23 cellular contexts compared by ENCODE assay signal in the genomic region with DNA sequence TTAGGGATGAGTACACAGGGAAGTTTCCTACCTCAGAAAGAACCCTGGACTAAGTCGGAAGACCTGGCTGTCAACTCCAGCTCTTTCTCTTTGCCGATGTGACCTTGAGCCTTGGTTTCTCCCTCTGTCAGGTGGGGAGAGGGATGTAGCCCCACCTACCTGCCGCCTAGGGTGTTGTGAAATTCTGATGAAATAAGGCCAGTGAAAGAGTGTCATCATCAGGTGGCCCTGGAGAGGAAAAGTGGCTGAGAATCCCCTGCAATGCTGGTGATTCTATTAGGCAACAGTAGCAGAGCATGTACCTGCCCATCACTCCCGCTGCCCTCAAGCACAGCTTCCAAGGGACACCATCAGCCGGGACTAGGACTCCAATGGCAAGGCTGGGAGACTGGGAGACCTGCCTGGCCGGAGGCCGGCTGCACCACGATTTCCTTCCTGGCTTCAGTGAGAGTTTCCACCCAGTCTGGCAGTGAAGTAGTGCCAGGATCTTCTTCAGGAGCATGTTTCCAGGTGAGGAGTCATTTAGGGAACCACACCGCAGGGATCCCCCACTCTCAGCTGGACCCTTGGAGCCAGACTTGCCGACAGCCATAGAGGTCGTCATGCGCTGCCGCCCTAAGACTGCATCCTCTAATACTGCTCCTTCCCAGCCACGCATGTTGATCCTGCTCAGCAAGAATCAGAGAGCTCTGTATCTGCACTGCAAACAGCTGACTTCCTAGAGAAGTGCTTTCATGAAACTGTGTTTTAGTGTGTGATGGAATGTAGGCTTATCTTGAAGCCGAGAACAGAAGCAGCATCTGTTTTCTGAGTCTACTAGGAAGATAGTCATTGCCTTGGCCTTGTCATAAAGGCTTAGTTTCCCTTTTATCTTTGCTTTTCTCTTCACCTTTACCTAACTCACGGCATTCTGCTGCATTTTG.
DNase-seq lines count a peak whose midpoint lies in the region; ATAC-seq, FAIRE-seq and TF ChIP-seq lines count a peak whose summit lies in the region.
"Had no signal": no experiment of that assay in that cellular context is flagged by ENCODE, and none has a peak within 500 bp of the region (broad histone marks: within the 10 kb centered on the region; RNA-seq: fewer than 3 reads in every experiment).

No MANE protein-coding gene starts in this region.

- no peak overlapping the region for H4K8ac ChIP-seq in H1 (ENCODE audit: extremely low read depth, insufficient read depth, low read length)

- 0 out of 2 replicates have a peak overlapping the region, but pooled peaks have one; percentile 39 for H3K18ac ChIP-seq in H1 (ENCODE audit: extremely low read depth, low read length)

- no peak overlapping the region for H3K23ac ChIP-seq in H1 (ENCODE audit: insufficient read length)

- H3K79me1 ChIP-seq in H1 (ENCODE audit: low read depth, low read length): no peaks in the 10 kb centered on the region

- no peak overlapping the region for H2BK15ac ChIP-seq in H1 (ENCODE audit: low read length)

- H4K91ac ChIP-seq in H1 (replicated peaks; ENCODE audit: insufficient read length, low read length): no peak overlapping the region

- no peak overlapping the region for H3K56ac ChIP-seq in H1 (replicated peaks; ENCODE audit: insufficient read length, low read depth, low read length)

- H3K79me2 ChIP-seq in H1 (ENCODE audit: control insufficient read depth in 1 of 2, insufficient read depth in 2 of 2, low read length in 2 of 2): no peaks in the 10 kb centered on the region

- no peaks in the 10 kb centered on the region for H3K23me2 ChIP-seq in H1 (ENCODE audit: low read depth, low read length)

- no TSS peak for BruUV-seq in Calu3 (replicated peaks; lab: Mats Ljungman, UMichigan)

- peaks cover 0 to 5% of the 10 kb centered on the region in 2 donors for H3K4me1 Mint-ChIP-seq in natural killer cell treated with Interleukin-12 subunit alpha and Interleukin-12 subunit beta and Interleukin-15 and Interleukin-18, amount 100 ng/mL, for 72 hours (ENCODE audit: low read depth in 2 of 2)
- H3K4me1 Mint-ChIP-seq in natural killer cell (no peaks in the 10 kb centered on the region), neural crest cell (no peaks in the 10 kb centered on the region), Calu3 (ENCODE audit: low read depth, unreplicated experiment) (peaks cover 17% of the 10 kb centered on the region)
- H3K4me1 Mint-ChIP-seq: IgD-negative memory B cell had no signal

- no peak for TF ChIP-seq RAD21 in H1 (IDR thresholded peaks at IDR 0.05 in 1 of 2, conservative IDR thresholded peaks at IDR 0.05 in 1 of 2; ENCODE audit: low read depth in 2 of 2, low read length in 2 of 2)

- no peak overlapping the region for H3K27ac ChIP-seq in H1 (ENCODE audit: low read depth, low read length)
- H3K27ac ChIP-seq: C4-2B had no signal

- H2BK12ac ChIP-seq in H1 (ENCODE audit: low read depth, low read length): peak overlapping the region; percentile 12; the same call in 1 of the 2 replicates

- no peak overlapping the region for H2BK5ac ChIP-seq in H1 (ENCODE audit: low read depth, low read length)

- no peak for TF ChIP-seq CTCF in natural killer cell (IDR thresholded peaks at IDR 0.05)
- peak in 1 of 3 experiments; percentile 2; a peak in 1 of 4 replicates for TF ChIP-seq CTCF in H1 (IDR thresholded peaks at IDR 0.05; ENCODE audit: control extremely low read depth in 1 of 3, insufficient read depth in 1 of 3, low read depth in 1 of 3, low read length in 3 of 3)
- no peak for TF ChIP-seq CTCF in neural crest cell (conservative IDR thresholded peaks at IDR 0.05)
- TF ChIP-seq CTCF in Calu3 (IDR thresholded peaks at IDR 0.05; ENCODE audit: unreplicated experiment): no peak

- CTCF ChIA-PET in H1 (lab: Charles Lee; ENCODE audit: partially characterized antibody) (interaction anchor here (0.9 to 2.0 kb wide), 8 partner anchors 21 to 254 kb away, joined by 3 to 8 read pairs (median 3); no protein-coding TSS in a partner anchor), Calu3 (lab: Charles Lee) (no interaction called here)

- peak; percentile 13 to 24 for ATAC-seq in natural killer cell treated with Interleukin-12 subunit alpha and Interleukin-12 subunit beta and Interleukin-15 and Interleukin-18, amount 100 ng/mL, for 72 hours
- ATAC-seq in natural killer cell (no peak), GM18868 (IDR thresholded peaks at IDR 0.05; ENCODE audit: unreplicated experiment) (no peak)

- no peak overlapping the region for H3K4me3 ChIP-seq in H1 (ENCODE audit: extremely low read depth in 1 of 4, insufficient read depth in 2 of 4, low read depth in 3 of 4, low read length in 4 of 4)
- H3K4me3 ChIP-seq: HAP-1 had no signal

- peaks cover 0 to 3% (median 0%) of the 10 kb centered on the region in 4 experiments; a peak in 2 of 7 replicates for H3K27me3 ChIP-seq in H1 (replicated peaks in 1 of 4; ENCODE audit: control insufficient read depth in 3 of 4, extremely low read depth in 1 of 4, insufficient read depth in 3 of 4, low read length in 3 of 4)

- H3K27ac Mint-ChIP-seq in natural killer cell treated with Interleukin-12 subunit alpha and Interleukin-12 subunit beta and Interleukin-15 and Interleukin-18, amount 100 ng/mL, for 72 hours: no peak overlapping the region
- no peak overlapping the region for H3K27ac Mint-ChIP-seq in natural killer cell
- H3K27ac Mint-ChIP-seq in neural crest cell (ENCODE audit: unreplicated experiment): peak overlapping the region; percentile 64
- H3K27ac Mint-ChIP-seq in Calu3 (ENCODE audit: unreplicated experiment): no peak overlapping the region
- H3K27ac Mint-ChIP-seq: IgD-negative memory B cell had no signal

- H3K9ac ChIP-seq in H1 (replicated peaks in 1 of 4; ENCODE audit: extremely low read depth in 1 of 4, low read depth in 3 of 4, low read length in 3 of 4): no peak overlapping the region

- H3K36me3 ChIP-seq in H1 (ENCODE audit: control insufficient read depth in 2 of 4, insufficient read depth in 4 of 4, low read length in 3 of 4): no peaks in the 10 kb centered on the region
- H3K36me3 ChIP-seq: HAP-1 had no signal

- TF ChIP-seq POLR2A in H1 (IDR thresholded peaks at IDR 0.05; ENCODE audit: control extremely low read depth in 1 of 2, low read depth in 2 of 2, low read length in 2 of 2): no peak

- TF ChIP-seq EP300 in H1 (IDR thresholded peaks at IDR 0.05; ENCODE audit: borderline replicate concordance in 1 of 2, low read depth in 2 of 2, low read length in 2 of 2): no peak

- H3K9me3 Mint-ChIP-seq in natural killer cell treated with Interleukin-12 subunit alpha and Interleukin-12 subunit beta and Interleukin-15 and Interleukin-18, amount 100 ng/mL, for 72 hours: no peaks in the 10 kb centered on the region
- H3K9me3 Mint-ChIP-seq in natural killer cell: no peaks in the 10 kb centered on the region
- peaks cover 2% of the 10 kb centered on the region for H3K9me3 Mint-ChIP-seq in neural crest cell
- peaks cover 5% of the 10 kb centered on the region for H3K9me3 Mint-ChIP-seq in Calu3 (ENCODE audit: low read depth, unreplicated experiment)
- H3K9me3 Mint-ChIP-seq: IgD-negative memory B cell had no signal

- no peak overlapping the region for H3K4me3 Mint-ChIP-seq in natural killer cell treated with Interleukin-12 subunit alpha and Interleukin-12 subunit beta and Interleukin-15 and Interleukin-18, amount 100 ng/mL, for 72 hours
- no peak overlapping the region for H3K4me3 Mint-ChIP-seq in natural killer cell
- H3K4me3 Mint-ChIP-seq in neural crest cell: no peak overlapping the region
- no peak overlapping the region for H3K4me3 Mint-ChIP-seq in Calu3 (ENCODE audit: low read depth, unreplicated experiment)
- H3K4me3 Mint-ChIP-seq: IgD-negative memory B cell had no signal

- POLR2A ChIA-PET in H1 (lab: Charles Lee; ENCODE audit: partially characterized antibody): no interaction called here

- H3K36me3 Mint-ChIP-seq in natural killer cell treated with Interleukin-12 subunit alpha and Interleukin-12 subunit beta and Interleukin-15 and Interleukin-18, amount 100 ng/mL, for 72 hours: no peaks in the 10 kb centered on the region
- H3K36me3 Mint-ChIP-seq in natural killer cell (no peaks in the 10 kb centered on the region), neural crest cell (ENCODE audit: low read depth) (no peaks in the 10 kb centered on the region), Calu3 (ENCODE audit: insufficient read depth, unreplicated experiment) (peaks cover 6% of the 10 kb centered on the region)
- H3K36me3 Mint-ChIP-seq: IgD-negative memory B cell had no signal

- intact Hi-C loops in natural killer cell (cut with micrococcal nuclease) (no loop called here), Calu3 (cut with micrococcal nuclease; ENCODE audit: unreplicated experiment) (no loop called here)

- H2BK120ac ChIP-seq in H1 (replicated peaks; ENCODE audit: low read depth, low read length): no peak overlapping the region

- H4K5ac ChIP-seq in H1 (ENCODE audit: insufficient read length, low read depth, low read length): no peak overlapping the region

- no peak overlapping the region; the same call in 1 of the 2 replicates for H2AK5ac ChIP-seq in H1 (ENCODE audit: low read depth, low read length)

- no peaks in the 10 kb centered on the region for H4K20me1 ChIP-seq in H1 (replicated peaks in 1 of 2; ENCODE audit: control insufficient read depth in 1 of 2, insufficient read depth in 2 of 2, low read length in 2 of 2)

- no peaks in the 10 kb centered on the region for H3K9me3 ChIP-seq in H1 (ENCODE audit: insufficient read depth in 2 of 2, low read depth in 1 of 2, low read length in 1 of 2)
- H3K9me3 ChIP-seq: HAP-1 had no signal

- no peak overlapping the region for H3K14ac ChIP-seq in H1 (ENCODE audit: insufficient read length)

- H3K4me1 ChIP-seq in H1 (replicated peaks in 1 of 4; ENCODE audit: control insufficient read depth in 3 of 4, insufficient read depth in 4 of 4, low read length in 3 of 4): peaks cover 3 to 9% (median 7%) of the 10 kb centered on the region in 4 experiments; a peak in 6 of 7 replicates
- H3K4me1 ChIP-seq: HAP-1 had no signal

- no peak overlapping the region for H3K4ac ChIP-seq in H1 (replicated peaks; ENCODE audit: insufficient read length, low read depth, low read length)

- FAIRE-seq in H1 (lab: Jason Lieb, UNC): no peak
- FAIRE-seq: D721Med had no signal

- no peak overlapping the region for H2AFZ ChIP-seq in H1 (ENCODE audit: low read length)

- H2BK20ac ChIP-seq in H1 (ENCODE audit: low read length): no peak overlapping the region

- H3K27me3 Mint-ChIP-seq in natural killer cell treated with Interleukin-12 subunit alpha and Interleukin-12 subunit beta and Interleukin-15 and Interleukin-18, amount 100 ng/mL, for 72 hours: peaks cover 10 to 24% of the 10 kb centered on the region in 2 donors
- peaks cover 25 to 26% of the 10 kb centered on the region in 2 donors for H3K27me3 Mint-ChIP-seq in natural killer cell (ENCODE audit: low read depth in 2 of 2)
- H3K27me3 Mint-ChIP-seq in neural crest cell (ENCODE audit: low read depth): no peaks in the 10 kb centered on the region
- H3K27me3 Mint-ChIP-seq in Calu3 (ENCODE audit: unreplicated experiment): no peaks in the 10 kb centered on the region

- no peak overlapping the region for H3K4me2 ChIP-seq in H1 (ENCODE audit: insufficient read depth in 1 of 2, low read depth in 2 of 2, low read length in 2 of 2)

- no peak for DNase-seq in natural killer cell treated with Interleukin-12 subunit alpha and Interleukin-12 subunit beta and Interleukin-15 and Interleukin-18, amount 100 ng/mL, for 72 hours (ENCODE audit: low spot score)
- DNase-seq in natural killer cell: no peak
- DNase-seq in H1 (ENCODE audit: low read depth in 1 of 2, low spot score in 2 of 2): no peak
- no peak for DNase-seq in neural crest cell (ENCODE audit: low read depth, low spot score)
- DNase-seq in NCI-H1694 (lab: John Stamatoyannopoulos, UW): no peak
- no peak for DNase-seq in RKO (ENCODE audit: low spot score)
- DNase-seq in Calu3: no peak
- DNase-seq: DMS53, EL, GF-D8, Karpas-422, NCI-H1694 treated with DMSO at 0.1 percent for 48 hours, NCI-H2081 treated with DMSO at 0.1 percent for 48 hours, NCI-H2171 treated with DMSO at 0.1 percent for 48 hours, NCI-H446, NCI-H526, OCI-M1, Right ventricle myocardium superior had no signal

- WGBS in H1 (ENCODE audit: extremely low coverage in 1 of 2, insufficient coverage in 1 of 2, insufficient read length in 1 of 2, insufficient replicate concordance in 2 of 2, low coverage in 1 of 2, low lambda C conversion rate in 2 of 2, missing lambda C conversion rate in 1 of 2), 2 experiments: 90% methylated on average over 16 of the region's 16 CpGs; no CpG with 5 or more reads in 1 of the 2 experiments

Comparison
In these comparisons a context has a peak if more than half of its experiments do, and no peak if none do; other contexts are left out.
1. ATAC-seq: peak in natural killer cell treated with Interleukin-12 subunit alpha and Interleukin-12 subunit beta and Interleukin-15 and Interleukin-18, amount 100 ng/mL, for 72 hours (2 of 2); none in natural killer cell (0 of 3) and GM18868 (single experiment).